Comparison of ENCODE assay signal across 8 cellular contexts in the genomic region with DNA sequence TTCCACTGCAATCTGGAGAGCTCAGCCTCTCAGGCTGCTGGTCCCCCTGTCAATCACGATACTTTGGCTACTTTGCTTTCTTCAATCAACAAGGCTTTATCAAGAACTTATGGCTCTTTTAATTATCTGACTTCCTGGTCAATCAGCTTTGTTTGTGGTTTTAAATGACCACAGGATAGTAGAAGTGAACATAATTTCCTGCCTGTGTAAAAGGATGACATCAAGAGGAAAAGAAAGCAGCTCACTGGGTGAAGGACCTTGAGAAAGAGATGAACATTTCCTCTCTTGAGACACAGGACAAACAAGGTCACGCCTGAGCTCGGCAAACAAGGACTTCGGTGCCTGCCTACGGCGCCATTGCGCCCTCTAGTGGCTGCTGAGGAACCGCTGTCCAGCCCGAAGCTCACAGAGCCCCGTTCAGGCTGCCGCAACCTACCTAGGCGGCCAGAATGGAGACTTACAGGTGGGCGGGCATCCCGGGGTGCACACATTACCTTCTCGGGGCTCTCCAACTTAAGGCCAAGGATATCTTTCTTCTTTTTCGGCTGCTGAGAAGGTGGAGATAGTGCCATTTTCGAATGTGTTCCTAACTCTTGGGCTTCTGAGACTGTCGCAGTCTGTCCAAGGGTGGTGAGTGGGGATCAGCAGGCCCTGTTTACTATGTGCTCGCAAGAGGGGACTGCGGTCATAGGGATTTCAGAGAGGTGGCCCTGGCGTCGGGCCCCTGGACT. TPM values are rescaled to one million over a fixed set of nuclear protein-coding genes. Genes with fewer than 3 reads are reported as not detected.
DNase-seq lines count a peak whose midpoint lies in the region; ATAC-seq lines count a peak whose summit lies in the region.

No MANE protein-coding gene starts in this region.

- POLR2A ChIA-PET in activated CD4-positive, alpha-beta memory T cell treated with anti-CD3 and anti-CD28 coated beads for 36 hours (lab: Charles Lee), result interaction anchor here (1.0 to 1.9 kb wide), 7 partner anchors 10 to 357 kb away, joined by 3 to 14 read pairs (median 5); partner anchors contain the start of gene IL18R1

- H3K9me3 Mint-ChIP-seq in activated CD4-positive, alpha-beta memory T cell treated with anti-CD3 and anti-CD28 coated beads for 36 hours, result no peaks in the 10 kb centered on the region

- H3K4me3 Mint-ChIP-seq in activated CD4-positive, alpha-beta memory T cell treated with anti-CD3 and anti-CD28 coated beads for 36 hours, result peak overlapping the region; percentile 5

- DNase-seq in C1 segment of cervical spinal cord (lab: John Stamatoyannopoulos, UW), result peak in 13 of 14 donors; percentile 6 to 82 (median 61)
- peak; percentile 17 for DNase-seq in NCI-H748 treated with DMSO at 0.1 percent for 48 hours (lab: John Stamatoyannopoulos, UW)
- peak; percentile 92 for DNase-seq in activated CD4-positive, alpha-beta memory T cell treated with anti-CD3 and anti-CD28 coated beads for 36 hours
- peak; percentile 88 for DNase-seq in ecto neural progenitor cell (ENCODE audit: low spot score)
- peak; percentile 94 for DNase-seq in medulla oblongata (ENCODE audit: extremely low spot score)
- DNase-seq in stimulated activated CD4-positive, alpha-beta T cell treated with anti-CD3 and anti-CD28 coated beads, TNF-alpha, amount 100 ng/mL, for 48 hours (ENCODE audit: low read depth in 3 of 3), result peak; percentile 82 to 88 (median 82)

- no peaks in the 10 kb centered on the region for H3K27me3 Mint-ChIP-seq in activated CD4-positive, alpha-beta memory T cell treated with anti-CD3 and anti-CD28 coated beads for 36 hours

- peak overlapping the region; percentile 78 for H3K27ac Mint-ChIP-seq in activated CD4-positive, alpha-beta memory T cell treated with anti-CD3 and anti-CD28 coated beads for 36 hours

- H3K36me3 Mint-ChIP-seq in activated CD4-positive, alpha-beta memory T cell treated with anti-CD3 and anti-CD28 coated beads for 36 hours, result peaks cover 3% of the 10 kb centered on the region

- ATAC-seq in GM19324 (IDR thresholded peaks at IDR 0.05; ENCODE audit: low FRiP score, unreplicated experiment) (peak; percentile 97), HG03439 (IDR thresholded peaks at IDR 0.05; ENCODE audit: unreplicated experiment) (peak; percentile 87)

- intact Hi-C loops in activated CD4-positive, alpha-beta memory T cell treated with anti-CD3 and anti-CD28 coated beads for 36 hours (cut with micrococcal nuclease), result loop anchor here (1.0 to 5.0 kb wide), 5 partner anchors 54 to 824 kb away; partner anchors contain the start of gene IL1RL2

- peaks cover 38% of the 10 kb centered on the region for H3K4me1 Mint-ChIP-seq in activated CD4-positive, alpha-beta memory T cell treated with anti-CD3 and anti-CD28 coated beads for 36 hours (ENCODE audit: low read depth)

- CTCF ChIA-PET in activated CD4-positive, alpha-beta memory T cell treated with anti-CD3 and anti-CD28 coated beads for 36 hours (lab: Charles Lee), result interaction anchor here (0.6 to 7.2 kb wide), 126 partner anchors 8 to 905 kb away, joined by 3 to 148 read pairs (median 5); partner anchors contain the start of genes IL18R1, IL1RL1, IL1RL2 and SLC9A4

RNA-seq across cellular contexts. Expression of gene IL1RL2, which starts 54.0 kb away (rescaled TPM):
- total RNA-seq in activated CD4-positive, alpha-beta memory T cell treated with anti-CD3 and anti-CD28 coated beads for 36 hours, result 1 to 10 TPM; 1.1 to 1.7 TPM

Comparison
In these comparisons a context has a peak if more than half of its experiments do, and no peak if none do; other contexts are left out.
1. Peak in every context shown above with its lines: DNase-seq and ATAC-seq.
2. DNase-seq: peak in every context shown above with its lines; median percentile 94 in medulla oblongata; 92 in activated CD4-positive, alpha-beta memory T cell treated with anti-CD3 and anti-CD28 coated beads for 36 hours; 88 in ecto neural progenitor cell; 82 in stimulated activated CD4-positive, alpha-beta T cell treated with anti-CD3 and anti-CD28 coated beads, TNF-alpha, amount 100 ng/mL, for 48 hours; 61 in C1 segment of cervical spinal cord; 17 in NCI-H748 treated with DMSO at 0.1 percent for 48 hours.